In genomic region chr15:28983432-28984311, GRCh38 we compare ENCODE assay signal across 18 cellular contexts.
DNase-seq lines count a peak whose midpoint lies in the region; ATAC-seq and TF ChIP-seq lines count a peak whose summit lies in the region.
"Had no signal": no experiment of that assay in that cellular context is flagged by ENCODE, and none has a peak within 500 bp of the region (broad histone marks: within the 10 kb centered on the region; RNA-seq: fewer than 3 reads in every experiment).

No MANE protein-coding gene starts in this region.

- no peaks in the 10 kb centered on the region for H3K9me3 ChIP-seq in OCI-LY1 (ENCODE audit: low read length)

- no peak overlapping the region for H3K9ac ChIP-seq in OCI-LY1 (ENCODE audit: low read length)
- H3K9ac ChIP-seq: GM23248 had no signal

- H3K27me3 ChIP-seq in OCI-LY1 (ENCODE audit: insufficient read depth, low read length) (no peaks in the 10 kb centered on the region), dorsolateral prefrontal cortex (no peaks in the 10 kb centered on the region)

- H3K27ac Mint-ChIP-seq in neural crest cell (ENCODE audit: unreplicated experiment), result peak overlapping the region; percentile 29
- H3K27ac Mint-ChIP-seq: activated naive CD8-positive, alpha-beta T cell treated with anti-CD3 and anti-CD28 coated beads, Interleukin-2, amount 50 U/mL, for 24 hours; mesothelial cell of epicardium had no signal

- peaks cover 42% of the 10 kb centered on the region for H3K4me1 Mint-ChIP-seq in neural crest cell

- H3K4me3 ChIP-seq in GM12865 (ENCODE audit: low read depth, low read length), result no peak overlapping the region
- H3K4me3 ChIP-seq in OCI-LY1 (ENCODE audit: low read depth, low read length, poor library complexity, severe bottlenecking), result no peak overlapping the region
- no peak overlapping the region for H3K4me3 ChIP-seq in dorsolateral prefrontal cortex
- H3K4me3 ChIP-seq: GM23248 had no signal

- H3K36me3 ChIP-seq in OCI-LY1 (ENCODE audit: insufficient read depth, low read length), result no peaks in the 10 kb centered on the region

- H4K20me1 ChIP-seq in OCI-LY1 (ENCODE audit: insufficient read depth, low read length), result no peaks in the 10 kb centered on the region

- no peak overlapping the region for H3K4me2 ChIP-seq in OCI-LY1 (ENCODE audit: low read length)

- no peak overlapping the region for H3K4me3 Mint-ChIP-seq in neural crest cell
- H3K4me3 Mint-ChIP-seq: activated naive CD8-positive, alpha-beta T cell treated with anti-CD3 and anti-CD28 coated beads, Interleukin-2, amount 50 U/mL, for 24 hours; CD4-positive, alpha-beta memory T cell; mesothelial cell of epicardium; stimulated activated naive CD8-positive, alpha-beta T cell treated with anti-CD3 and anti-CD28 coated beads, Interleukin-15, Interleukin-2, amounts not matched to agents 100 ng/mL and 50 ng/mL, for 24 hours had no signal

- H3K36me3 Mint-ChIP-seq in neural crest cell (ENCODE audit: low read depth), result peaks cover 12% of the 10 kb centered on the region

- no peaks in the 10 kb centered on the region for H3K4me1 ChIP-seq in OCI-LY1 (ENCODE audit: insufficient read depth, low read length, severe bottlenecking)

- no peaks in the 10 kb centered on the region for H3F3A ChIP-seq in OCI-LY1 (ENCODE audit: insufficient read depth, low read length)

- H3K9me2 ChIP-seq in OCI-LY1 (ENCODE audit: low read depth, low read length), result no peaks in the 10 kb centered on the region

- H3K27ac ChIP-seq in OCI-LY1 (ENCODE audit: low read depth, low read length, poor library complexity, severe bottlenecking) (no peak overlapping the region), dorsolateral prefrontal cortex (peak overlapping the region; percentile 86 to 99 (median 96))
- H3K27ac ChIP-seq: GM23248 had no signal

- no peaks in the 10 kb centered on the region for H3K79me2 ChIP-seq in OCI-LY1 (ENCODE audit: insufficient read depth, low read length)

- intact Hi-C loops in dorsolateral prefrontal cortex (cut with DNase I), result loop anchor here in 1 of 2 donors (2.0 to 10.0 kb wide), 2 partner anchors 99 to 107 kb away; partner anchors contain the start of gene APBA2

- peaks cover 3% of the 10 kb centered on the region for H3K9me3 Mint-ChIP-seq in neural crest cell
- H3K9me3 Mint-ChIP-seq: stimulated activated naive CD8-positive, alpha-beta T cell treated with anti-CD3 and anti-CD28 coated beads, Interleukin-15, Interleukin-2, amounts not matched to agents 100 ng/mL and 50 ng/mL, for 24 hours had no signal

- DNase-seq in GM12865 (ENCODE audit: low read depth), result no peak
- DNase-seq in dorsolateral prefrontal cortex, result peak in 1 of 10 donors; percentile 33
- no peak for DNase-seq in neural crest cell (ENCODE audit: low read depth, low spot score)
- no peak for DNase-seq in activated gamma-delta T cell treated with Interleukin-2 at 50 U/mL for 16 hours
- DNase-seq in glomerular visceral epithelial cell (ENCODE audit: extremely low spot score), result no peak
- DNase-seq: activated CD4-positive, alpha-beta T cell treated with anti-CD3 and anti-CD28 coated beads, Interleukin-2, amount 50 U/mL, for 48 hours; activated naive CD8-positive, alpha-beta T cell treated with anti-CD3 and anti-CD28 coated beads, Interleukin-2, amount 50 U/mL, for 24 hours; activated T-cell treated with anti-CD3 and anti-CD28 coated beads, Interleukin-2, amount 50 U/mL, for 48 hours; CD4-positive, alpha-beta memory T cell; GM23248; left cardiac atrium; NCI-H524; SIG-M5 had no signal

- no peak overlapping the region for H2AFZ ChIP-seq in OCI-LY1 (ENCODE audit: low read length)
- H2AFZ ChIP-seq: GM23248 had no signal

- H3K27me3 Mint-ChIP-seq in neural crest cell (ENCODE audit: low read depth), result peaks cover 3% of the 10 kb centered on the region
- H3K27me3 Mint-ChIP-seq: activated naive CD8-positive, alpha-beta T cell treated with anti-CD3 and anti-CD28 coated beads, Interleukin-2, amount 50 U/mL, for 24 hours; CD4-positive, alpha-beta memory T cell; stimulated activated naive CD8-positive, alpha-beta T cell treated with anti-CD3 and anti-CD28 coated beads, Interleukin-15, Interleukin-2, amounts not matched to agents 100 ng/mL and 50 ng/mL, for 24 hours had no signal

- TF ChIP-seq CTCF in GM12865 (IDR thresholded peaks at IDR 0.05; ENCODE audit: insufficient read depth, low read depth, low read length, missing control alignments) (peak; percentile 22), OCI-LY1 (IDR thresholded peaks at IDR 0.05; ENCODE audit: low read length) (peak; percentile 50), dorsolateral prefrontal cortex (IDR thresholded peaks at IDR 0.05 in 54 of 56, conservative IDR thresholded peaks at IDR 0.05 in 2 of 56; ENCODE audit: low read depth in 1 of 56, partially characterized antibody in 56 of 56) (peak in 3 of 56 donors; percentile 8 to 11 (median 9)), neural crest cell (conservative IDR thresholded peaks at IDR 0.05) (no peak)

- ATAC-seq in HG02840 (IDR thresholded peaks at IDR 0.05; ENCODE audit: low FRiP score, unreplicated experiment) (no peak), HG02973 (IDR thresholded peaks at IDR 0.05; ENCODE audit: unreplicated experiment) (no peak)
- ATAC-seq: activated naive CD8-positive, alpha-beta T cell treated with anti-CD3 and anti-CD28 coated beads, Interleukin-2, amount 50 U/mL, for 24 hours; left cardiac atrium had no signal
